ENCODE assay signal across 1 cellular context in genomic region chr11:10934293-10934850, GRCh38.
TF ChIP-seq lines count a peak whose summit lies in the region.

No MANE protein-coding gene starts in this region.

TF ChIP-seq in K562, 482 proteins besides CTCF, POLR2A, EP300 and RAD21 (continued from another document):
- TF ChIP-seq E2F6 (IDR thresholded peaks at IDR 0.05; ENCODE audit: borderline replicate concordance in 1 of 2, extremely low read depth in 1 of 2, insufficient read depth in 1 of 2, insufficient read length in 1 of 2, low read depth in 1 of 2, low read length in 1 of 2, poor library complexity in 1 of 2, severe bottlenecking in 1 of 2) (peak in 1 of 2 experiments; percentile 37), PCBP1 (IDR thresholded peaks at IDR 0.05; ENCODE audit: low read depth, low read length, poor library complexity, severe bottlenecking) (no peak), SIRT6 (IDR thresholded peaks at IDR 0.05; ENCODE audit: low read depth, low read length) (no peak), KLF1 (tag; IDR thresholded peaks at IDR 0.05) (no peak), RBBP5 (IDR thresholded peaks at IDR 0.05; ENCODE audit: borderline replicate concordance, insufficient read depth, low read length, poor library complexity, severe bottlenecking) (peak; percentile 13), ZNF79 (CRISPR knock-in tag; IDR thresholded peaks at IDR 0.05; ENCODE audit: low read depth) (no peak), EP400 (IDR thresholded peaks at IDR 0.05) (no peak), ZBTB12 (CRISPR knock-in tag; IDR thresholded peaks at IDR 0.05) (no peak), ZNF444 (CRISPR knock-in tag; IDR thresholded peaks at IDR 0.05) (no peak), RERE (CRISPR knock-in tag; IDR thresholded peaks at IDR 0.05; ENCODE audit: borderline replicate concordance) (no peak), ZNF239 (CRISPR knock-in tag; IDR thresholded peaks at IDR 0.05) (no peak), ZZZ3 (IDR thresholded peaks at IDR 0.05) (no peak), KLF10 (CRISPR knock-in tag; IDR thresholded peaks at IDR 0.05) (no peak), ZBTB40 (IDR thresholded peaks at IDR 0.05) (0 out of 2 replicates have a peak, but pooled peaks have one; percentile 7), ZBTB40 (CRISPR knock-in tag; IDR thresholded peaks at IDR 0.05) (no peak), GABPA (tag; conservative IDR thresholded peaks at IDR 0.05; ENCODE audit: low read depth) (no peak), RBM15 (IDR thresholded peaks at IDR 0.05; ENCODE audit: insufficient read depth, low read length) (no peak), HMGXB4 (CRISPR knock-in tag; IDR thresholded peaks at IDR 0.05) (no peak), JUNB (CRISPR knock-in tag; conservative IDR thresholded peaks at IDR 0.05) (no peak), PHF8 (IDR thresholded peaks at IDR 0.05; ENCODE audit: borderline replicate concordance, low read length) (peak; percentile 11; the same call in 1 of the 2 replicates), ZNF512 (tag; IDR thresholded peaks at IDR 0.05) (peak; percentile 38), ZNF384 (IDR thresholded peaks at IDR 0.05; ENCODE audit: low read depth, low read length) (peak; percentile 18; the same call in 1 of the 2 replicates), ZNF282 (CRISPR knock-in tag; IDR thresholded peaks at IDR 0.05) (no peak)
